11 cellular contexts compared by ENCODE assay signal in genomic region chr7:105112440-105113418, GRCh38.
DNase-seq lines count a peak whose midpoint lies in the region; ATAC-seq, FAIRE-seq and TF ChIP-seq lines count a peak whose summit lies in the region.
"Had no signal": no experiment of that assay in that cellular context is flagged by ENCODE, and none has a peak within 500 bp of the region (broad histone marks: within the 10 kb centered on the region; RNA-seq: fewer than 3 reads in every experiment).

No MANE protein-coding gene starts in this region.

- no peak for TF ChIP-seq CTCF in K562 (IDR thresholded peaks at IDR 0.05 in 2 of 3, conservative IDR thresholded peaks at IDR 0.05 in 1 of 3; ENCODE audit: insufficient read depth in 2 of 3, low read depth in 1 of 3, low read length in 3 of 3)
- TF ChIP-seq CTCF in thyroid gland (IDR thresholded peaks at IDR 0.05), result no peak

- H3K36me3 ChIP-seq in K562 (ENCODE audit: control insufficient read depth, insufficient read depth, low read length) (peaks cover 93% of the 10 kb centered on the region), thyroid gland (peaks cover 52 to 58% of the 10 kb centered on the region in 2 donors)

- no peaks in the 10 kb centered on the region for H3K79me2 ChIP-seq in K562 (ENCODE audit: control insufficient read depth, insufficient read depth, low read length)

- peak; percentile 47 for TF ChIP-seq POLR2A in K562 (conservative IDR thresholded peaks at IDR 0.05)
- no peak for TF ChIP-seq POLR2A in thyroid gland (IDR thresholded peaks at IDR 0.05)

- intact Hi-C loops in K562 (cut with micrococcal nuclease) (no loop called here), thyroid gland (cut with DNase I) (no loop called here)

- in situ Hi-C loops in K562 (cut with MboI), result no loop called here

- DNase-seq in activated naive CD4-positive, alpha-beta T cell treated with anti-CD3 and anti-CD28 coated beads, Interleukin-2, amount 50 U/mL, for 16 hours, result no peak
- peak in 1 of 4 experiments; percentile 22 for DNase-seq in K562 (ENCODE audit: extremely low read depth in 1 of 4, low spot score in 3 of 4)
- DNase-seq in medulla oblongata (ENCODE audit: extremely low spot score), result peak; percentile 38
- no peak for DNase-seq in thyroid gland
- DNase-seq in stimulated activated CD4-positive, alpha-beta T cell treated with anti-CD3 and anti-CD28 coated beads, Interleukin-4, amount 100 ng/mL, for 24 hours, result no peak
- no peak for DNase-seq in kidney glomerular epithelial cell (lab: John Stamatoyannopoulos, UW)
- DNase-seq in NCI-H187 treated with DMSO at 0.1 percent for 48 hours (lab: John Stamatoyannopoulos, UW), result no peak
- DNase-seq: activated CD4-positive, alpha-beta T cell treated with anti-CD3 and anti-CD28 coated beads, Interleukin-2, amount 50 U/mL, for 1 hour; central memory CD4-positive, alpha-beta T cell; NCI-H1930 had no signal

- ATAC-seq in K562, result peak; percentile 27

- POLR2A ChIA-PET in K562 (lab: Yijun Ruan, JAX), result interaction anchor here (0.6 to 2.2 kb wide), 5 partner anchors 11 to 134 kb away, joined by 3 to 5 read pairs (median 4); no protein-coding TSS in a partner anchor

- peak overlapping the region; percentile 76 for H3K27ac Mint-ChIP-seq in activated naive CD4-positive, alpha-beta T cell treated with anti-CD3 and anti-CD28 coated beads, Interleukin-2, amount 50 U/mL, for 24 hours

- TF ChIP-seq RAD21 in K562 (CRISPR knock-in tag; conservative IDR thresholded peaks at IDR 0.05 in 1 of 2, IDR thresholded peaks at IDR 0.05 in 1 of 2), result no peak

- no peaks in the 10 kb centered on the region for H3K9me3 ChIP-seq in K562 (replicated peaks; ENCODE audit: control insufficient read depth, insufficient read depth, low read depth, low read length)
- no peaks in the 10 kb centered on the region for H3K9me3 ChIP-seq in thyroid gland

- no peaks in the 10 kb centered on the region; the same call in 1 of the 2 replicates for H4K20me1 ChIP-seq in K562 (replicated peaks; ENCODE audit: control insufficient read depth, insufficient read depth, low read length)

- no peak overlapping the region for H2AFZ ChIP-seq in K562 (ENCODE audit: low read depth, low read length)

- peaks cover 20% of the 10 kb centered on the region for H3K36me3 Mint-ChIP-seq in activated naive CD4-positive, alpha-beta T cell treated with anti-CD3 and anti-CD28 coated beads, Interleukin-2, amount 50 U/mL, for 24 hours

- no peaks in the 10 kb centered on the region for H3K27me3 Mint-ChIP-seq in activated naive CD4-positive, alpha-beta T cell treated with anti-CD3 and anti-CD28 coated beads, Interleukin-2, amount 50 U/mL, for 24 hours

- H3K4me2 ChIP-seq in K562 (ENCODE audit: insufficient read depth, low read length), result no peak overlapping the region

- TSS peak; percentile 5 for BruUV-seq in K562 (replicated peaks; lab: Mats Ljungman, UMichigan)

- 93% methylated on average over 11 of the region's 11 CpGs for WGBS in K562 (ENCODE audit: insufficient coverage, low coverage, missing lambda C conversion rate)
- 86 to 88% methylated on average over 11 of the region's 11 CpGs for WGBS in thyroid gland, 2 donors

- no peaks in the 10 kb centered on the region for H3K9me1 ChIP-seq in K562 (ENCODE audit: control insufficient read depth, insufficient read depth, low read length)

- H3K4me1 Mint-ChIP-seq in activated naive CD4-positive, alpha-beta T cell treated with anti-CD3 and anti-CD28 coated beads, Interleukin-2, amount 50 U/mL, for 24 hours, result peaks cover 5% of the 10 kb centered on the region

- CTCF ChIA-PET in K562 (lab: Yijun Ruan, JAX; ENCODE audit: low intra/inter-chr PET ratio), result no interaction called here

- H3K27me3 ChIP-seq in K562 (ENCODE audit: control insufficient read depth in 2 of 2, insufficient read depth in 2 of 2, low read length in 2 of 2) (no peaks in the 10 kb centered on the region), thyroid gland (no peaks in the 10 kb centered on the region)

- H3K4me3 ChIP-seq in K562 (no peak overlapping the region), thyroid gland (replicated peaks in 1 of 3) (no peak overlapping the region)

- H3K4me1 ChIP-seq in K562 (replicated peaks in 1 of 2; ENCODE audit: control insufficient read depth in 2 of 2, insufficient read depth in 2 of 2, low read length in 2 of 2) (no peaks in the 10 kb centered on the region), thyroid gland (peaks cover 0 to 11% of the 10 kb centered on the region in 2 donors)

- FAIRE-seq in K562 (lab: Jason Lieb, UNC), result no peak

- no peak overlapping the region for H3K9ac ChIP-seq in K562 (ENCODE audit: insufficient read depth in 1 of 2, low read depth in 2 of 2, low read length in 2 of 2)

- TF ChIP-seq EP300 in K562 (IDR thresholded peaks at IDR 0.05; ENCODE audit: low read length), result no peak

- no peak overlapping the region for H3K4me3 Mint-ChIP-seq in activated naive CD4-positive, alpha-beta T cell treated with anti-CD3 and anti-CD28 coated beads, Interleukin-2, amount 50 U/mL, for 24 hours

- H3K9me3 Mint-ChIP-seq in activated naive CD4-positive, alpha-beta T cell treated with anti-CD3 and anti-CD28 coated beads, Interleukin-2, amount 50 U/mL, for 24 hours, result peaks cover 5% of the 10 kb centered on the region

- H3K27ac ChIP-seq in K562 (ENCODE audit: extremely low read depth, low read depth, low read length) (no peak overlapping the region), thyroid gland (peak overlapping the region in 2 of 3 donors; percentile 6 to 35)

TF ChIP-seq in K562, 482 proteins besides CTCF, POLR2A, EP300 and RAD21:
- TF ChIP-seq ASH1L (IDR thresholded peaks at IDR 0.05; ENCODE audit: borderline replicate concordance, low read depth, partially characterized antibody) (no peak), POLR2AphosphoS2 (IDR thresholded peaks at IDR 0.05; ENCODE audit: low read length) (peak; percentile 88), RBM22 (IDR thresholded peaks at IDR 0.05; ENCODE audit: low read depth, low read length, poor library complexity, severe bottlenecking) (peak; percentile 6), SMAD1 (IDR thresholded peaks at IDR 0.05; ENCODE audit: low read depth, low read length, partially characterized antibody) (peak; percentile 28), NFIC (IDR thresholded peaks at IDR 0.05) (0 out of 2 replicates have a peak, but pooled peaks have one; percentile 11), PTTG1 (tag; IDR thresholded peaks at IDR 0.05; ENCODE audit: low read depth) (no peak), POLR2B (IDR thresholded peaks at IDR 0.05; ENCODE audit: low read depth, partially characterized antibody) (peak; percentile 54), ZNF717 (CRISPR knock-in tag; IDR thresholded peaks at IDR 0.05) (no peak), SUPT5H (IDR thresholded peaks at IDR 0.05) (peak; percentile 38)
